Comparison of ENCODE assay signal across 1 cellular context in the genomic region with DNA sequence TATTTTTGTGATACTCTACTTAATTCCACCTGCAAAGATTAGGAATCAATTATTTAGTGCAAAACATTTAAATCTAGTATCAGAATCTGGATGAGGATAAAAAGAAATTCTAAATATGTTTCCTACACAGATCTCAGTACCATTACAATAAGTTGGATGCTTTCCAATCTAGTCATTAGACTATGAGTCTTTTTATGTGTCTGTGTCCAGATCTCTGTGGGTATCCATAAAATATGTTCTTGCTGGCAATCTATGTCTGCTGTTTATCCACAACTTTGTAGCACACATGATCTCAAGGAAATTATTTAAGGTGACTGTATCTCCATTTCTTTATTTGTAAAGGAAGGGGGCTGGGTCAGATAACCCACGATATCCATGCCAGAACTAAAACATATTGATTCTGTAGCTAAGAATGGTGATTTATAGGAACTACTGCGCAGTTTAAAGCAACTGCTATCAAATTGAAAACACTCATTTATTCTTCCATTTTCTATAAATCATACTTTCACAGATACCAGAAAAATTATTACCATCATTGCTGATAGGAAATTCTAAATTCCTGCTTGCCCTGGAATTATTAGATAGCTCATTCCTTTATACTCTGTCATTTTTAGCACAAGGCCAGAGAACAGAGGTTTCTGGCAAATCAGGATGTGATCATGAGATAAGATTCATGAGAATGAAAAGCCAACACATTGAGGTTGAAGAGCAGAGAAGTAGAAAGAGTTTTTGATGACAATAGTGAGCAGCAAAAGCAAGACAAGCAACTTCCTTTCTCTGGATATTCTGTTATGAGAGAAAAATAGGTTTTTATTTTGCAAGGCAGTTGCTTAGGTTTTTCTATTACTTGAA.
TF ChIP-seq lines count a peak whose summit lies in the region.

No MANE protein-coding gene starts in this region.

TF ChIP-seq in SK-N-SH, 30 proteins besides CTCF, POLR2A, EP300 and RAD21 (continued from another document):
- TF ChIP-seq, protein P1, sequence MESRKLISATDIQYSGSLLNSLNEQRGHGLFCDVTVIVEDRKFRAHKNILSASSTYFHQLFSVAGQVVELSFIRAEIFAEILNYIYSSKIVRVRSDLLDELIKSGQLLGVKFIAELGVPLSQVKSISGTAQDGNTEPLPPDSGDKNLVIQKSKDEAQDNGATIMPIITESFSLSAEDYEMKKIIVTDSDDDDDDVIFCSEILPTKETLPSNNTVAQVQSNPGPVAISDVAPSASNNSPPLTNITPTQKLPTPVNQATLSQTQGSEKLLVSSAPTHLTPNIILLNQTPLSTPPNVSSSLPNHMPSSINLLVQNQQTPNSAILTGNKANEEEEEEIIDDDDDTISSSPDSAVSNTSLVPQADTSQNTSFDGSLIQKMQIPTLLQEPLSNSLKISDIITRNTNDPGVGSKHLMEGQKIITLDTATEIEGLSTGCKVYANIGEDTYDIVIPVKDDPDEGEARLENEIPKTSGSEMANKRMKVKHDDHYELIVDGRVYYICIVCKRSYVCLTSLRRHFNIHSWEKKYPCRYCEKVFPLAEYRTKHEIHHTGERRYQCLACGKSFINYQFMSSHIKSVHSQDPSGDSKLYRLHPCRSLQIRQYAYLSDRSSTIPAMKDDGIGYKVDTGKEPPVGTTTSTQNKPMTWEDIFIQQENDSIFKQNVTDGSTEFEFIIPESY (IDR thresholded peaks at IDR 0.05; ENCODE audit: borderline replicate concordance, low read depth) = 0 out of 2 replicates have a peak, but pooled peaks have one; percentile 29
- TF ChIP-seq TEAD4 (IDR thresholded peaks at IDR 0.05; ENCODE audit: borderline replicate concordance, insufficient read depth) (peak; percentile 27; the same call in 1 of the 2 replicates), GABPA (IDR thresholded peaks at IDR 0.05; ENCODE audit: low read depth) (no peak), FOXM1 (IDR thresholded peaks at IDR 0.05; ENCODE audit: low read depth) (peak; percentile 49; the same call in 1 of the 2 replicates), ELF1 (IDR thresholded peaks at IDR 0.05) (no peak), PBX3 (IDR thresholded peaks at IDR 0.05) (peak; percentile 76), RCOR1 (IDR thresholded peaks at IDR 0.05; ENCODE audit: low read length) (peak; percentile 73; the same call in 1 of the 2 replicates), RXRA (IDR thresholded peaks at IDR 0.05; ENCODE audit: borderline replicate concordance, low read depth) (peak; percentile 51), JUND (IDR thresholded peaks at IDR 0.05) (peak; percentile 81)
